In genomic region chr16:30949655-30950515, GRCh38 we compare ENCODE assay signal across 1 cellular context.
TF ChIP-seq lines count a peak whose summit lies in the region.

No MANE protein-coding gene starts in this region.

TF ChIP-seq in HepG2, 621 proteins besides CTCF, POLR2A, EP300 and RAD21 (continued from another document and continues in another):
- peak; percentile 35; the same call in 1 of the 2 replicates for TF ChIP-seq ZNF503 (CRISPR knock-in tag; IDR thresholded peaks at IDR 0.05)
- TF ChIP-seq ZSCAN20 (CRISPR knock-in tag; IDR thresholded peaks at IDR 0.05; ENCODE audit: borderline replicate concordance): no peak
- TF ChIP-seq CERS6 (CRISPR knock-in tag; IDR thresholded peaks at IDR 0.05): no peak
- peak; percentile 66; the same call in 1 of the 2 replicates for TF ChIP-seq FOXP4 (CRISPR knock-in tag; IDR thresholded peaks at IDR 0.05)
- TF ChIP-seq ZNF616 (CRISPR knock-in tag; IDR thresholded peaks at IDR 0.05; ENCODE audit: low read depth): no peak; the same call in 1 of the 2 replicates
- TF ChIP-seq PHB2 (IDR thresholded peaks at IDR 0.05; ENCODE audit: partially characterized antibody): no peak
- TF ChIP-seq MIER2 (CRISPR knock-in tag; IDR thresholded peaks at IDR 0.05): peak; percentile 65
- no peak for TF ChIP-seq MTA3 (CRISPR knock-in tag; IDR thresholded peaks at IDR 0.05)
- peak; percentile 25 for TF ChIP-seq HNRNPLL (IDR thresholded peaks at IDR 0.05; ENCODE audit: low read depth, low read length, poor library complexity, severe bottlenecking)
- no peak; the same call in 1 of the 2 replicates for TF ChIP-seq LBX2 (CRISPR knock-in tag; IDR thresholded peaks at IDR 0.05; ENCODE audit: borderline replicate concordance)
- peak; percentile 89 for TF ChIP-seq ZNF292 (CRISPR knock-in tag; IDR thresholded peaks at IDR 0.05; ENCODE audit: borderline replicate concordance, low read depth)
- no peak for TF ChIP-seq NFATC3 (CRISPR knock-in tag; IDR thresholded peaks at IDR 0.05)
- TF ChIP-seq RARG (CRISPR knock-in tag; IDR thresholded peaks at IDR 0.05; ENCODE audit: low read depth): no peak
- peak; percentile 88 for TF ChIP-seq ZNF770 (CRISPR knock-in tag; IDR thresholded peaks at IDR 0.05)
- TF ChIP-seq NFYC (CRISPR knock-in tag; IDR thresholded peaks at IDR 0.05): peak; percentile 60
- TF ChIP-seq GMEB2 (CRISPR knock-in tag; IDR thresholded peaks at IDR 0.05; ENCODE audit: low read depth): no peak
- TF ChIP-seq TAF1 (CRISPR knock-in tag; IDR thresholded peaks at IDR 0.05): peak; percentile 95
- TF ChIP-seq KLF6 (CRISPR knock-in tag; IDR thresholded peaks at IDR 0.05): peak; percentile 90; the same call in 1 of the 2 replicates
- TF ChIP-seq MAFF (IDR thresholded peaks at IDR 0.05; ENCODE audit: low read depth, low read length): no peak
- 0 out of 2 replicates have a peak, but pooled peaks have one; percentile 86 for TF ChIP-seq SMAD1 (CRISPR knock-in tag; IDR thresholded peaks at IDR 0.05; ENCODE audit: borderline replicate concordance, low read depth)
- peak; percentile 93 for TF ChIP-seq PATZ1 (CRISPR knock-in tag; IDR thresholded peaks at IDR 0.05)
- peak; percentile 95 for TF ChIP-seq ZSCAN31 (CRISPR knock-in tag; IDR thresholded peaks at IDR 0.05; ENCODE audit: low read depth)
- peak; percentile 41; the same call in 1 of the 2 replicates for TF ChIP-seq KAT7 (CRISPR knock-in tag; IDR thresholded peaks at IDR 0.05; ENCODE audit: borderline replicate concordance)
- TF ChIP-seq IRX3 (CRISPR knock-in tag; IDR thresholded peaks at IDR 0.05; ENCODE audit: borderline replicate concordance, low read depth): no peak
- TF ChIP-seq ZNF749 (CRISPR knock-in tag; IDR thresholded peaks at IDR 0.05; ENCODE audit: borderline replicate concordance): peak; percentile 46; the same call in 1 of the 2 replicates
- no peak for TF ChIP-seq BCLAF1 (IDR thresholded peaks at IDR 0.05)
- no peak for TF ChIP-seq ZNF781 (CRISPR knock-in tag; IDR thresholded peaks at IDR 0.05; ENCODE audit: borderline replicate concordance, not compliant biosample characterization)
- TF ChIP-seq NFKBIZ (CRISPR knock-in tag; IDR thresholded peaks at IDR 0.05): peak; percentile 96
- TF ChIP-seq ZNF263 (CRISPR knock-in tag; IDR thresholded peaks at IDR 0.05): peak; percentile 96
- TF ChIP-seq MEF2D (CRISPR knock-in tag; IDR thresholded peaks at IDR 0.05): peak; percentile 83
- 0 out of 2 replicates have a peak, but pooled peaks have one; percentile 59 for TF ChIP-seq ZNF552 (CRISPR knock-in tag; IDR thresholded peaks at IDR 0.05; ENCODE audit: borderline replicate concordance)
- no peak for TF ChIP-seq HNF4G (IDR thresholded peaks at IDR 0.05; ENCODE audit: borderline replicate concordance, low read depth, low read length)
- TF ChIP-seq HNF4G (CRISPR knock-in tag; IDR thresholded peaks at IDR 0.05; ENCODE audit: borderline replicate concordance, low read depth): no peak
- no peak for TF ChIP-seq ZBTB7A (CRISPR knock-in tag; IDR thresholded peaks at IDR 0.05)
- TF ChIP-seq XBP1 (CRISPR knock-in tag; IDR thresholded peaks at IDR 0.05): no peak
- peak; percentile 23; the same call in 1 of the 2 replicates for TF ChIP-seq ZFP90 (CRISPR knock-in tag; IDR thresholded peaks at IDR 0.05; ENCODE audit: borderline replicate concordance)
- peak; percentile 76 for TF ChIP-seq MIXL1 (CRISPR knock-in tag; IDR thresholded peaks at IDR 0.05)
- TF ChIP-seq ZNF619 (CRISPR knock-in tag; IDR thresholded peaks at IDR 0.05): peak; percentile 85
- TF ChIP-seq NFAT5 (CRISPR knock-in tag; IDR thresholded peaks at IDR 0.05): no peak; the same call in 1 of the 2 replicates
- TF ChIP-seq ZNF160 (CRISPR knock-in tag; IDR thresholded peaks at IDR 0.05): no peak
- TF ChIP-seq RFX3 (CRISPR knock-in tag; IDR thresholded peaks at IDR 0.05): no peak; the same call in 1 of the 2 replicates
- TF ChIP-seq FOXA1 (IDR thresholded peaks at IDR 0.05): no peak
- TF ChIP-seq FOXA1 (CRISPR knock-in tag; IDR thresholded peaks at IDR 0.05): no peak; the same call in 1 of the 2 replicates
- no peak; the same call in 1 of the 2 replicates for TF ChIP-seq ZNF274 (CRISPR knock-in tag; IDR thresholded peaks at IDR 0.05)
- no peak; the same call in 1 of the 2 replicates for TF ChIP-seq ZNF430 (CRISPR knock-in tag; IDR thresholded peaks at IDR 0.05)
